ENCODE assay signal across 8 cellular contexts in genomic region chr10:127715782-127716378, GRCh38. TPM values are rescaled to one million over a fixed set of nuclear protein-coding genes. Genes with fewer than 3 reads are reported as not detected.
DNase-seq lines count a peak whose midpoint lies in the region; ATAC-seq, FAIRE-seq and TF ChIP-seq lines count a peak whose summit lies in the region.

No MANE protein-coding gene starts in this region.

- H3K4me1 ChIP-seq in psoas muscle, result no peaks in the 10 kb centered on the region

- POLR2A ChIA-PET in HEK293T (lab: Yijun Ruan, JAX), result no interaction called here

- CTCF ChIA-PET in HEK293T (lab: Yijun Ruan, JAX), result interaction anchor here (0.6 to 1.6 kb wide), 7 partner anchors 19 to 660 kb away, joined by 3 to 7 read pairs (median 3); no protein-coding TSS in a partner anchor

- TF ChIP-seq CTCF in psoas muscle (IDR thresholded peaks at IDR 0.05), result peak; percentile 29

- 46 to 60% (median 51%) methylated on average over 3 of the region's 3 CpGs for WGBS in psoas muscle, 3 donors

- no peak for ATAC-seq in psoas muscle
- ATAC-seq in GM18907 (IDR thresholded peaks at IDR 0.05; ENCODE audit: unreplicated experiment), result no peak

- H3K4me3 ChIP-seq in psoas muscle, result no peak overlapping the region

- intact Hi-C loops in psoas muscle (cut with DNase I), result loop anchor here (2.0 to 10.0 kb wide), 3 partner anchors 139 to 356 kb away; no protein-coding TSS in a partner anchor

- peak; percentile 77 for FAIRE-seq in endometrium (lab: Jason Lieb, UNC)

- no peaks in the 10 kb centered on the region for H3K27me3 ChIP-seq in psoas muscle (ENCODE audit: insufficient read depth in 3 of 3, low read length in 2 of 3)

- H3K27ac ChIP-seq in psoas muscle, result no peak overlapping the region
- no peak overlapping the region for H3K27ac ChIP-seq in substantia nigra (ENCODE audit: low read depth, low read length, poor library complexity, severe bottlenecking)

- H3K36me3 ChIP-seq in psoas muscle (ENCODE audit: insufficient read depth in 1 of 2, low read depth in 1 of 2), result no peaks in the 10 kb centered on the region

- H3K9me3 ChIP-seq in psoas muscle, result no peaks in the 10 kb centered on the region

- DNase-seq in DMS 273 (lab: John Stamatoyannopoulos, UW; ENCODE audit: unreplicated experiment) (peak; percentile 60), DMS 273 treated with DMSO at 0.1 percent for 48 hours (lab: John Stamatoyannopoulos, UW) (no peak), NCI-H1105 (lab: John Stamatoyannopoulos, UW) (peak; percentile 6), psoas muscle (no peak), HEK293T (ENCODE audit: extremely low spot score) (no peak), substantia nigra (lab: John Stamatoyannopoulos, UW) (no peak)

TF ChIP-seq in HEK293T, 16 proteins besides CTCF, POLR2A, EP300 and RAD21:
- TF ChIP-seq NFRKB (IDR thresholded peaks at IDR 0.05) (no peak), TARDBP (IDR thresholded peaks at IDR 0.05) (no peak), ZNF384 (IDR thresholded peaks at IDR 0.05) (no peak), FOXA1 (IDR thresholded peaks at IDR 0.05) (no peak), SP1 (IDR thresholded peaks at IDR 0.05) (no peak), HDGF (IDR thresholded peaks at IDR 0.05; ENCODE audit: borderline replicate concordance) (no peak), CTBP1 (IDR thresholded peaks at IDR 0.05; ENCODE audit: borderline replicate concordance) (no peak), SUZ12 (IDR thresholded peaks at IDR 0.05) (no peak), LEF1 (IDR thresholded peaks at IDR 0.05; ENCODE audit: borderline replicate concordance) (no peak), ARNT (IDR thresholded peaks at IDR 0.05) (no peak)
TF ChIP-seq in HEK293T: peak in this region for 0.

RNA-seq across cellular contexts. Expression of gene FOXI2, which starts 21.1 kb away (rescaled TPM):
- total RNA-seq in psoas muscle, result not detected
- under 1 TPM in 1 of 3 donors, not detected in 2; 0.03 TPM for polyA plus RNA-seq in psoas muscle

Comparison
In these comparisons a context has a peak if more than half of its experiments do, and no peak if none do; other contexts are left out.
1. DNase-seq: peak in DMS 273 (single experiment) and NCI-H1105 (single experiment); none in DMS 273 treated with DMSO at 0.1 percent for 48 hours (single experiment), psoas muscle (0 of 2), HEK293T (single experiment) and substantia nigra (0 of 49).